In genomic region chr5:142618125-142618524, GRCh38 we compare ENCODE assay signal across 12 cellular contexts.
DNase-seq lines count a peak whose midpoint lies in the region; ATAC-seq and TF ChIP-seq lines count a peak whose summit lies in the region.
"Had no signal": no experiment of that assay in that cellular context is flagged by ENCODE, and none has a peak within 500 bp of the region (broad histone marks: within the 10 kb centered on the region; RNA-seq: fewer than 3 reads in every experiment).

No MANE protein-coding gene starts in this region.

- ATAC-seq in activated T-cell treated with anti-CD3 and anti-CD28 coated beads, Interleukin-2, amount 50 U/mL, for 72 hours (replicated peaks in 1 of 2), result peak; percentile 59 to 70
- no peak for ATAC-seq in GM21390 (IDR thresholded peaks at IDR 0.05; ENCODE audit: unreplicated experiment)

- peaks cover 17% of the 10 kb centered on the region for H3K4me1 Mint-ChIP-seq in activated T-cell treated with anti-CD3 and anti-CD28 coated beads, Interleukin-2, amount 50 U/mL, for 72 hours (ENCODE audit: low read depth)
- no peaks in the 10 kb centered on the region for H3K4me1 Mint-ChIP-seq in CD14-positive monocyte

- H3K9me3 Mint-ChIP-seq in activated T-cell treated with anti-CD3 and anti-CD28 coated beads, Interleukin-2, amount 50 U/mL, for 72 hours, result no peaks in the 10 kb centered on the region
- H3K9me3 Mint-ChIP-seq in CD14-positive monocyte, result peaks cover 0 to 10% (median 6%) of the 10 kb centered on the region in 7 donors

- peak overlapping the region in 8 of 11 experiments; percentile 1 to 46 (median 24); a peak in 11 of 22 replicates for H3K4me2 ChIP-seq in BLaER1 treated with 17β-estradiol and CSF1 and Interleukin-3, amounts not matched to agents 10 nM and 100 nM

- peak overlapping the region; percentile 32 to 66 for H3K4me3 Mint-ChIP-seq in activated T-cell treated with anti-CD3 and anti-CD28 coated beads, Interleukin-2, amount 50 U/mL, for 72 hours
- H3K4me3 Mint-ChIP-seq in CD14-positive monocyte, result no peak overlapping the region

- peak overlapping the region in 1 of 11 experiments; percentile 9; a peak in 2 of 22 replicates for H3K27ac ChIP-seq in BLaER1 treated with 17β-estradiol and CSF1 and Interleukin-3, amounts not matched to agents 10 nM and 100 nM
- H3K27ac ChIP-seq: sigmoid colon had no signal

- H3K9me3 ChIP-seq in BLaER1 treated with 17β-estradiol and CSF1 and Interleukin-3, amounts not matched to agents 10 nM and 100 nM (replicated peaks in 1 of 11), result peaks cover 11 to 22% (median 15%) of the 10 kb centered on the region in 11 experiments
- H3K9me3 ChIP-seq: sigmoid colon had no signal

- WGBS in lower leg skin, 2 donors, result 72 to 77% methylated on average over 6 of the region's 6 CpGs

- H3K27ac Mint-ChIP-seq in activated T-cell treated with anti-CD3 and anti-CD28 coated beads, Interleukin-2, amount 50 U/mL, for 72 hours, result peak overlapping the region; percentile 55
- no peak overlapping the region for H3K27ac Mint-ChIP-seq in CD14-positive monocyte

- DNase-seq in HK-2 (ENCODE audit: unreplicated experiment) (peak; percentile 22), kidney glomerular epithelial cell (lab: John Stamatoyannopoulos, UW) (peak; percentile 59), lower leg skin (ENCODE audit: low spot score in 2 of 2) (no peak), CD14-positive monocyte (ENCODE audit: low spot score) (no peak), anterior cingulate cortex (lab: John Stamatoyannopoulos, UW) (no peak)
- peak; percentile 53 to 56 for DNase-seq in activated T-cell treated with anti-CD3 and anti-CD28 coated beads, Interleukin-2, amount 50 U/mL, for 72 hours
- DNase-seq: activated gamma-delta T cell, GF-D8, NCI-H2171, sigmoid colon had no signal

- H3K36me3 ChIP-seq in BLaER1 treated with 17β-estradiol and CSF1 and Interleukin-3, amounts not matched to agents 10 nM and 100 nM, result no peaks in the 10 kb centered on the region
- H3K36me3 ChIP-seq: sigmoid colon had no signal

- intact Hi-C loops in lower leg skin (cut with DNase I; ENCODE audit: low total_unique reads) (no loop called here), CD14-positive monocyte (cut with micrococcal nuclease) (no loop called here)

- H3K27me3 Mint-ChIP-seq in activated T-cell treated with anti-CD3 and anti-CD28 coated beads, Interleukin-2, amount 50 U/mL, for 72 hours (ENCODE audit: low read depth), result peaks cover 19% of the 10 kb centered on the region
- peaks cover 5 to 6% (median 5%) of the 10 kb centered on the region in 3 donors for H3K27me3 Mint-ChIP-seq in CD14-positive monocyte (ENCODE audit: low read depth in 3 of 3)

- TF ChIP-seq CTCF in lower leg skin (IDR thresholded peaks at IDR 0.05), result no peak
- no peak for TF ChIP-seq CTCF in CD14-positive monocyte (IDR thresholded peaks at IDR 0.05)

- no peak overlapping the region for H3K9ac ChIP-seq in BLaER1 treated with 17β-estradiol and CSF1 and Interleukin-3, amounts not matched to agents 10 nM and 100 nM

- no peaks in the 10 kb centered on the region for H3K27me3 ChIP-seq in BLaER1 treated with 17β-estradiol and CSF1 and Interleukin-3, amounts not matched to agents 10 nM and 100 nM
- H3K27me3 ChIP-seq: sigmoid colon had no signal

- H3K4me3 ChIP-seq in BLaER1 treated with 17β-estradiol and CSF1 and Interleukin-3, amounts not matched to agents 10 nM and 100 nM, result no peak overlapping the region
- no peak overlapping the region for H3K4me3 ChIP-seq in lower leg skin (ENCODE audit: low read depth, poor library complexity, severe bottlenecking)
- H3K4me3 ChIP-seq: sigmoid colon had no signal

- no peaks in the 10 kb centered on the region for H3K36me3 Mint-ChIP-seq in activated T-cell treated with anti-CD3 and anti-CD28 coated beads, Interleukin-2, amount 50 U/mL, for 72 hours (ENCODE audit: insufficient read depth in 2 of 2)
- no peaks in the 10 kb centered on the region for H3K36me3 Mint-ChIP-seq in CD14-positive monocyte

- H4K20me1 ChIP-seq in BLaER1 treated with 17β-estradiol and CSF1 and Interleukin-3, amounts not matched to agents 10 nM and 100 nM, result no peaks in the 10 kb centered on the region

- no peak for TF ChIP-seq POLR2A in lower leg skin (IDR thresholded peaks at IDR 0.05)

- H3K4me1 ChIP-seq in BLaER1 treated with 17β-estradiol and CSF1 and Interleukin-3, amounts not matched to agents 10 nM and 100 nM, result peaks cover 10 to 30% (median 23%) of the 10 kb centered on the region in 10 experiments

Comparison
In these comparisons a context has a peak if more than half of its experiments do, and no peak if none do; other contexts are left out.
1. DNase-seq: peak in HK-2 (single experiment), activated T-cell treated with anti-CD3 and anti-CD28 coated beads, Interleukin-2, amount 50 U/mL, for 72 hours (2 of 2) and kidney glomerular epithelial cell (single experiment); none in lower leg skin (0 of 2), CD14-positive monocyte (single experiment) and anterior cingulate cortex (0 of 58).
2. H3K4me3 Mint-ChIP-seq: peak in activated T-cell treated with anti-CD3 and anti-CD28 coated beads, Interleukin-2, amount 50 U/mL, for 72 hours (2 of 2); none in CD14-positive monocyte (0 of 2).